In genomic region chr7:17339139-17339538, GRCh38 we compare ENCODE assay signal across 21 cellular contexts. TPM values are rescaled to one million over a fixed set of nuclear protein-coding genes. Genes with fewer than 3 reads are reported as not detected.
DNase-seq lines count a peak whose midpoint lies in the region; ATAC-seq, FAIRE-seq and TF ChIP-seq lines count a peak whose summit lies in the region.
"Had no signal": no experiment of that assay in that cellular context is flagged by ENCODE, and none has a peak within 500 bp of the region (broad histone marks: within the 10 kb centered on the region; RNA-seq: fewer than 3 reads in every experiment).

No MANE protein-coding gene starts in this region.

- no peaks in the 10 kb centered on the region for H3K9me1 ChIP-seq in endothelial cell of umbilical vein (replicated peaks; ENCODE audit: control insufficient read depth, extremely low read depth, insufficient read depth, low read length)

- BruUV-seq in endothelial cell of umbilical vein (replicated peaks; lab: Mats Ljungman, UMichigan) = TSS peak; percentile 10

- peak; percentile 37 for FAIRE-seq in endothelial cell of umbilical vein (lab: Jason Lieb, UNC)
- FAIRE-seq: A549, GM12878, HTR-8/SVneo, K562 had no signal

- peaks cover 0 to 50% (median 37%) of the 10 kb centered on the region in 5 donors for H3K36me3 Mint-ChIP-seq in naive thymus-derived CD4-positive, alpha-beta T cell
- H3K36me3 Mint-ChIP-seq in activated T-cell treated with anti-CD3 and anti-CD28 coated beads, Interleukin-2, amount 50 U/mL, for 4 hours (ENCODE audit: insufficient read depth) = peaks cover 39% of the 10 kb centered on the region

- ATAC-seq in Right ventricle myocardium superior (ENCODE audit: poor library complexity) = peak; percentile 48
- ATAC-seq in left lung = peak; percentile 14
- ATAC-seq in naive thymus-derived CD4-positive, alpha-beta T cell = no peak
- no peak for ATAC-seq in activated T-cell treated with anti-CD3 and anti-CD28 coated beads, Interleukin-2, amount 50 U/mL, for 4 hours
- no peak for ATAC-seq in mucosa of descending colon
- ATAC-seq: A549, GM12878, HCT116, K562 had no signal

- dilution Hi-C loops in endothelial cell of umbilical vein (cut with MboI; ENCODE audit: extremely low pct_ligation_motif_present, low sequenced_read_pairs) = no loop called here

- H3K79me2 ChIP-seq in endothelial cell of umbilical vein (ENCODE audit: control insufficient read depth, insufficient read depth, low read length) = peaks cover 3% of the 10 kb centered on the region

- H2AFZ ChIP-seq in endothelial cell of umbilical vein (ENCODE audit: low read depth, low read length) = peak overlapping the region; percentile 35
- H2AFZ ChIP-seq: GM23248 had no signal

- H3K9ac ChIP-seq in endothelial cell of umbilical vein (replicated peaks; ENCODE audit: extremely low read depth, insufficient read depth, low read length) = no peak overlapping the region
- H3K9ac ChIP-seq: GM23248 had no signal

- H3K27me3 Mint-ChIP-seq in naive thymus-derived CD4-positive, alpha-beta T cell = no peaks in the 10 kb centered on the region
- no peaks in the 10 kb centered on the region for H3K27me3 Mint-ChIP-seq in activated T-cell treated with anti-CD3 and anti-CD28 coated beads, Interleukin-2, amount 50 U/mL, for 4 hours (ENCODE audit: low read depth)

- peaks cover 0 to 5% (median 0%) of the 10 kb centered on the region in 11 donors for H3K9me3 Mint-ChIP-seq in naive thymus-derived CD4-positive, alpha-beta T cell
- H3K9me3 Mint-ChIP-seq in activated T-cell treated with anti-CD3 and anti-CD28 coated beads, Interleukin-2, amount 50 U/mL, for 4 hours = peaks cover 3% of the 10 kb centered on the region

- H3K4me3 Mint-ChIP-seq in naive thymus-derived CD4-positive, alpha-beta T cell = no peak overlapping the region
- H3K4me3 Mint-ChIP-seq in activated T-cell treated with anti-CD3 and anti-CD28 coated beads, Interleukin-2, amount 50 U/mL, for 4 hours = no peak overlapping the region

- TF ChIP-seq POLR2A in endothelial cell of umbilical vein (IDR thresholded peaks at IDR 0.05; ENCODE audit: low read depth, low read length) = no peak

- POLR2A ChIA-PET in endothelial cell of umbilical vein (lab: Charles Lee) = no interaction called here
- POLR2A ChIA-PET in naive thymus-derived CD4-positive, alpha-beta T cell (lab: Charles Lee) = no interaction called here

- no peak overlapping the region for H3K4me3 ChIP-seq in endothelial cell of umbilical vein (replicated peaks in 1 of 3; ENCODE audit: insufficient read depth in 1 of 3, low read depth in 1 of 3, low read length in 3 of 3)
- H3K4me3 ChIP-seq in left lung = no peak overlapping the region
- H3K4me3 ChIP-seq in naive thymus-derived CD4-positive, alpha-beta T cell (ENCODE audit: low read length) = no peak overlapping the region
- H3K4me3 ChIP-seq in mucosa of descending colon = no peak overlapping the region
- H3K4me3 ChIP-seq: A549, GM12878, GM23248, K562, SJSA1 had no signal

- H3K36me3 ChIP-seq in endothelial cell of umbilical vein (ENCODE audit: control insufficient read depth in 2 of 2, extremely low read depth in 1 of 2, insufficient read depth in 2 of 2, low read length in 2 of 2) (peaks cover 2 to 14% of the 10 kb centered on the region in 2 experiments), left lung (peaks cover 0 to 79% of the 10 kb centered on the region in 2 donors), mucosa of descending colon (ENCODE audit: low read depth) (peaks cover 6% of the 10 kb centered on the region)
- H3K36me3 ChIP-seq in naive thymus-derived CD4-positive, alpha-beta T cell (ENCODE audit: control insufficient read depth in 2 of 3, insufficient read depth in 3 of 3, low read length in 3 of 3) = peaks cover 4 to 29% (median 8%) of the 10 kb centered on the region in 3 experiments

- peaks cover 11% of the 10 kb centered on the region for H3K4me1 ChIP-seq in endothelial cell of umbilical vein (ENCODE audit: control insufficient read depth, extremely low read depth, insufficient read depth, low read length)
- H3K4me1 ChIP-seq in left lung = peaks cover 17 to 20% of the 10 kb centered on the region in 2 donors
- peaks cover 0 to 5% of the 10 kb centered on the region in 2 donors for H3K4me1 ChIP-seq in naive thymus-derived CD4-positive, alpha-beta T cell (ENCODE audit: control insufficient read depth in 2 of 2, insufficient read depth in 2 of 2, low read length in 2 of 2)
- no peaks in the 10 kb centered on the region for H3K4me1 ChIP-seq in mucosa of descending colon (ENCODE audit: low read depth)
- H3K4me1 ChIP-seq: A549, SJSA1 had no signal

- CTCF ChIA-PET in endothelial cell of umbilical vein (lab: Charles Lee) = interaction anchor here (1.1 to 1.5 kb wide), 2 partner anchors 37 to 183 kb away, joined by 3 to 4 read pairs; no protein-coding TSS in a partner anchor
- CTCF ChIA-PET in naive thymus-derived CD4-positive, alpha-beta T cell (lab: Charles Lee) = no interaction called here

- no peaks in the 10 kb centered on the region for H3K9me3 ChIP-seq in endothelial cell of umbilical vein (replicated peaks; ENCODE audit: control insufficient read depth, insufficient read depth, low read length)
- H3K9me3 ChIP-seq in left lung = no peaks in the 10 kb centered on the region
- H3K9me3 ChIP-seq in naive thymus-derived CD4-positive, alpha-beta T cell (ENCODE audit: control insufficient read depth in 2 of 3, low read length in 3 of 3) = no peaks in the 10 kb centered on the region
- no peaks in the 10 kb centered on the region for H3K9me3 ChIP-seq in mucosa of descending colon
- H3K9me3 ChIP-seq: A549, SJSA1 had no signal

- H3K4me2 ChIP-seq in endothelial cell of umbilical vein (ENCODE audit: insufficient read depth, low read length) = peak overlapping the region; percentile 44
- H3K4me2 ChIP-seq: A549 had no signal

- H3K27ac Mint-ChIP-seq in naive thymus-derived CD4-positive, alpha-beta T cell = peak overlapping the region in 1 of 9 donors; percentile 50

- TF ChIP-seq CTCF in endothelial cell of umbilical vein (IDR thresholded peaks at IDR 0.05; ENCODE audit: extremely low read depth in 1 of 2, insufficient read depth in 1 of 2, low read depth in 1 of 2, low read length in 2 of 2) (no peak), left lung (IDR thresholded peaks at IDR 0.05) (no peak), mucosa of descending colon (IDR thresholded peaks at IDR 0.05) (no peak)

- peaks cover 0 to 14% (median 0%) of the 10 kb centered on the region in 7 donors for H3K4me1 Mint-ChIP-seq in naive thymus-derived CD4-positive, alpha-beta T cell
- peaks cover 12% of the 10 kb centered on the region for H3K4me1 Mint-ChIP-seq in activated T-cell treated with anti-CD3 and anti-CD28 coated beads, Interleukin-2, amount 50 U/mL, for 4 hours (ENCODE audit: low read depth)

- no peaks in the 10 kb centered on the region for H3K27me3 ChIP-seq in endothelial cell of umbilical vein (ENCODE audit: control insufficient read depth in 2 of 2, insufficient read depth in 2 of 2, low read length in 2 of 2)
- no peaks in the 10 kb centered on the region for H3K27me3 ChIP-seq in left lung
- H3K27me3 ChIP-seq in naive thymus-derived CD4-positive, alpha-beta T cell (ENCODE audit: control insufficient read depth in 2 of 2, insufficient read depth in 2 of 2, low read length in 2 of 2) = no peaks in the 10 kb centered on the region
- H3K27me3 ChIP-seq: SJSA1 had no signal

- H4K20me1 ChIP-seq in endothelial cell of umbilical vein (replicated peaks; ENCODE audit: control insufficient read depth, extremely low read depth, insufficient read depth, low read length) = no peaks in the 10 kb centered on the region

- intact Hi-C loops in Right ventricle myocardium superior (cut with DNase I) = no loop called here
- intact Hi-C loops in cardiac septum (cut with DNase I) = no loop called here
- intact Hi-C loops in endothelial cell of umbilical vein (cut with micrococcal nuclease) = no loop called here
- intact Hi-C loops in left lung (cut with DNase I) = no loop called here
- intact Hi-C loops in naive thymus-derived CD4-positive, alpha-beta T cell (cut with micrococcal nuclease) = no loop called here
- intact Hi-C loops in mucosa of descending colon (cut with DNase I, micrococcal nuclease) = no loop called here

- no peak overlapping the region for H3K27ac ChIP-seq in endothelial cell of umbilical vein (ENCODE audit: insufficient read depth, low read depth, low read length)
- peak overlapping the region in 1 of 2 donors; percentile 2 for H3K27ac ChIP-seq in left lung
- H3K27ac ChIP-seq in naive thymus-derived CD4-positive, alpha-beta T cell (ENCODE audit: low read depth, low read length) = no peak overlapping the region
- H3K27ac ChIP-seq in substantia nigra (ENCODE audit: low read depth, low read length, poor library complexity, severe bottlenecking) = no peak overlapping the region
- H3K27ac ChIP-seq: A549, GM23248, SJSA1 had no signal

- DNase-seq in Right ventricle myocardium superior (no peak), cardiac septum (ENCODE audit: low spot score) (no peak), endothelial cell of umbilical vein (ENCODE audit: low read depth, low spot score) (peak; percentile 54), left lung (no peak), substantia nigra (lab: John Stamatoyannopoulos, UW) (no peak), mucosa of descending colon (no peak)
- no peak for DNase-seq in naive thymus-derived CD4-positive, alpha-beta T cell
- no peak for DNase-seq in activated T-cell treated with anti-CD3 and anti-CD28 coated beads, Interleukin-2, amount 50 U/mL, for 4 hours
- DNase-seq: DMS79, GM23248, NCI-H1417, NCI-H1930, NCI-H510A treated with DMSO at 0.1 percent for 48 hours, RPMI8226 had no signal

TF ChIP-seq in endothelial cell of umbilical vein, 7 proteins besides CTCF, POLR2A, EP300 and RAD21 (continues in another document):
- peak; percentile 49 for TF ChIP-seq FOS (IDR thresholded peaks at IDR 0.05; ENCODE audit: borderline replicate concordance, insufficient read depth, low read length)
- TF ChIP-seq GATA2 (IDR thresholded peaks at IDR 0.05; ENCODE audit: insufficient read depth, insufficient read length, low read depth, low read length) = peak; percentile 71

RNA-seq across cellular contexts. Expression of gene AHR, which starts 40.7 kb away (rescaled TPM):
- 27.4 TPM for total RNA-seq in Right ventricle myocardium superior
- total RNA-seq in cardiac septum = 44.1 TPM
- total RNA-seq in endothelial cell of umbilical vein = 29.3 and 31.8 TPM in 2 replicates
- polyA plus RNA-seq in endothelial cell of umbilical vein = 3.3 and 4.8 TPM in 2 replicates
- polyA plus RNA-seq in endothelial cell of umbilical vein (2011; cell fraction: cytosol; rRNA removed) = 5.2 and 6.8 TPM in 2 replicates
- 14.4 and 17.2 TPM in 2 replicates for polyA plus RNA-seq in endothelial cell of umbilical vein (2011; cell fraction: nucleus; rRNA removed)
- polyA plus RNA-seq in endothelial cell of umbilical vein (2012) = 9.2 and 13.9 TPM in 2 replicates
- 8.4 and 15.3 TPM in 2 replicates for polyA minus RNA-seq in endothelial cell of umbilical vein
- 14.4 TPM for polyA minus RNA-seq in endothelial cell of umbilical vein (2011; cell fraction: cytosol; rRNA and poly(A)+ RNA removed)
- 44.0 and 47.0 TPM in 2 replicates for polyA minus RNA-seq in endothelial cell of umbilical vein (2011; cell fraction: nucleus; rRNA and poly(A)+ RNA removed)
- 100 to 1,000 TPM; 163 to 200 TPM for total RNA-seq in left lung
- 100 to 1,000 TPM in 1 of 5 experiments, 10 to 100 TPM in 4; 15.7 to 109 (median 28.2) TPM for total RNA-seq in naive thymus-derived CD4-positive, alpha-beta T cell
- 1 to 10 TPM; 6.7 to 7.4 TPM for polyA plus RNA-seq in naive thymus-derived CD4-positive, alpha-beta T cell
- total RNA-seq in activated T-cell treated with anti-CD3 and anti-CD28 coated beads, Interleukin-2, amount 50 U/mL, for 4 hours = 10 to 100 TPM; 41.9 to 60.0 (median 46.6) TPM
- 10 to 100 TPM; 33.7 to 41.3 (median 36.3) TPM for total RNA-seq in mucosa of descending colon
- total RNA-seq: G401 had no signal
- polyA plus RNA-seq: K562 had no signal

Comparison
In these comparisons a context has a peak if more than half of its experiments do, and no peak if none do; other contexts are left out.
1. ATAC-seq: peak in Right ventricle myocardium superior (single experiment) and left lung (single experiment); none in naive thymus-derived CD4-positive, alpha-beta T cell (single experiment), activated T-cell treated with anti-CD3 and anti-CD28 coated beads, Interleukin-2, amount 50 U/mL, for 4 hours (0 of 2) and mucosa of descending colon (single experiment).